8 cellular contexts compared by ENCODE assay signal in genomic region chr10:32445740-32446615, GRCh38. TPM values are rescaled to one million over a fixed set of nuclear protein-coding genes. Genes with fewer than 3 reads are reported as not detected.
DNase-seq lines count a peak whose midpoint lies in the region; ATAC-seq and TF ChIP-seq lines count a peak whose summit lies in the region.

TSS of gene CCDC7 (plus strand) at chr10:32446140. CDS start at chr10:32451643, 5,503 bp downstream.

- intact Hi-C loops in natural killer cell (cut with micrococcal nuclease), result loop anchor here (2.0 to 10.0 kb wide), 2 partner anchors 67 to 689 kb away; no protein-coding TSS in a partner anchor

- no peaks in the 10 kb centered on the region for H3K27me3 ChIP-seq in DOHH2 (ENCODE audit: control insufficient read depth, low read length)

- H3K36me3 Mint-ChIP-seq in natural killer cell, result no peaks in the 10 kb centered on the region

- H4K20me1 ChIP-seq in DOHH2 (ENCODE audit: control insufficient read depth, insufficient read depth, low read depth, low read length), result no peaks in the 10 kb centered on the region

- TF ChIP-seq CTCF in DOHH2 (IDR thresholded peaks at IDR 0.05; ENCODE audit: low read depth, low read length, poor library complexity, severe bottlenecking) (peak; percentile 56), natural killer cell (IDR thresholded peaks at IDR 0.05) (peak; percentile 54)

- H3F3A ChIP-seq in DOHH2 (ENCODE audit: control insufficient read depth, insufficient read depth), result peaks cover 6% of the 10 kb centered on the region; the same call in 1 of the 2 replicates

- peaks cover 3% of the 10 kb centered on the region; the same call in 1 of the 2 replicates for H3K36me3 ChIP-seq in DOHH2 (ENCODE audit: control insufficient read depth, low read length)
- no peaks in the 10 kb centered on the region for H3K36me3 ChIP-seq in KOPT-K1 (ENCODE audit: insufficient read depth, low read length)

- H3K27ac Mint-ChIP-seq in natural killer cell, result peak within 1 kb of the TSS; percentile 83 to 98

- peak within 1 kb of the TSS; percentile 86 for H3K4me3 ChIP-seq in DOHH2 (ENCODE audit: low read length)

- peaks cover 14 to 21% of the 10 kb centered on the region in 2 donors for H3K4me1 Mint-ChIP-seq in natural killer cell

- peak within 1 kb of the TSS; percentile 87 for H3K4me3 Mint-ChIP-seq in natural killer cell

- H3K27me3 Mint-ChIP-seq in natural killer cell (ENCODE audit: low read depth in 2 of 2), result peaks cover 9 to 23% of the 10 kb centered on the region in 2 donors

- no peaks in the 10 kb centered on the region for H3K9me3 Mint-ChIP-seq in natural killer cell

- H3K27ac ChIP-seq in DOHH2 (ENCODE audit: low read depth, low read length), result peak within 1 kb of the TSS; percentile 77
- peak within 1 kb of the TSS; percentile 95 for H3K27ac ChIP-seq in KOPT-K1 (ENCODE audit: low read depth, low read length, poor library complexity, severe bottlenecking)

- H3K4me2 ChIP-seq in DOHH2 (ENCODE audit: low read length), result peak within 1 kb of the TSS; percentile 85

- peaks cover 16% of the 10 kb centered on the region for H3K4me1 ChIP-seq in DOHH2 (ENCODE audit: control insufficient read depth, low read length)

- DNase-seq in RKO (ENCODE audit: low spot score) (peak; percentile 93), fibroblast of peridontal ligament (ENCODE audit: extremely low read depth) (peak; percentile 87), natural killer cell (peak; percentile 81)
- peak; percentile 65 to 79 for DNase-seq in activated T-helper 1 cell treated with anti-CD3 and anti-CD28 coated beads, Interleukin-2, amount 50 U/mL, for 16 hours (ENCODE audit: low read depth in 1 of 2, low spot score in 1 of 2)
- DNase-seq in stimulated activated naive CD4-positive, alpha-beta T cell treated with Interleukin-2 at 50 U/mL for 16 hours (lab: John Stamatoyannopoulos, UW), result peak; percentile 79

- peak; percentile 96 for ATAC-seq in GM21786 (IDR thresholded peaks at IDR 0.05; ENCODE audit: unreplicated experiment)
- peak; percentile 96 to 98 (median 97) for ATAC-seq in natural killer cell

- peaks cover 22% of the 10 kb centered on the region for H3K79me2 ChIP-seq in DOHH2 (ENCODE audit: control insufficient read depth, low read length)

- peaks cover 4% of the 10 kb centered on the region; the same call in 1 of the 2 replicates for H3K9me3 ChIP-seq in DOHH2 (ENCODE audit: control insufficient read depth, insufficient read depth, low read length)
- H3K9me3 ChIP-seq in KOPT-K1 (ENCODE audit: insufficient read depth, low read length, poor library complexity, severe bottlenecking), result no peaks in the 10 kb centered on the region

- no peaks in the 10 kb centered on the region for H3K9me2 ChIP-seq in DOHH2 (replicated peaks; ENCODE audit: control insufficient read depth, low read length)

RNA-seq across cellular contexts. Expression of gene CCDC7, which starts in this region (rescaled TPM):
- 10 to 100 TPM; 39.0 to 51.1 (median 42.8) TPM for total RNA-seq in natural killer cell

Comparison
In these comparisons a context has a peak if more than half of its experiments do, and no peak if none do; other contexts are left out.
1. Peak in every context shown above with its lines: DNase-seq, ATAC-seq, H3K4me3 ChIP-seq and H3K27ac ChIP-seq.